Comparison of ENCODE assay signal across 1 cellular context in the genomic region with DNA sequence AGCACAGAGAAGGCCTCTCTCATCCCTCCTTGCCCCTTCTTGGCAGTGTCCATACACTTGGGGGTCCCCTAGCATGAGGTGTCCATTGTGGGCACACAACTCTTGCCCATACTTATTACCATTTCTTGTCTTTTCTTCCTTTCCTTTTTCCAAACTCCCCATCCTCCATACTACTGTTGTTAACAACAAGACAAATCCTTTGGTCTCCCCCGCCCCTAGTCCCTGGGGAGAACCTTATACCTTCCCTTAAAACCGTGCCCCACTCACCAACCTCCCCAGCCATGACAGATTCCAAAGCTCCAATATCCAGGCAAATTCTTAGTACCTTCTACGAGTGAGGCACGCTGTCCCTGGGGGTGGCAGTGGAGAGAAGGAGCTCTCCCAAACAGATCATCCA.
TF ChIP-seq lines count a peak whose summit lies in the region.

No MANE protein-coding gene starts in this region.

TF ChIP-seq in GM12878, 131 proteins besides CTCF, POLR2A, EP300 and RAD21:
- TF ChIP-seq KLF5 (IDR thresholded peaks at IDR 0.05; ENCODE audit: partially characterized antibody) (no peak), JUND (IDR thresholded peaks at IDR 0.05; ENCODE audit: low read depth, low read length) (no peak), RB1 (IDR thresholded peaks at IDR 0.05; ENCODE audit: borderline replicate concordance) (no peak), ZNF622 (IDR thresholded peaks at IDR 0.05) (no peak), GATAD2B (conservative IDR thresholded peaks at IDR 0.05; ENCODE audit: low read depth) (no peak), FOXK2 (IDR thresholded peaks at IDR 0.05) (no peak), BACH1 (IDR thresholded peaks at IDR 0.05; ENCODE audit: borderline replicate concordance) (no peak), SUZ12 (IDR thresholded peaks at IDR 0.05; ENCODE audit: unreplicated experiment) (no peak), CEBPB (IDR thresholded peaks at IDR 0.05; ENCODE audit: borderline replicate concordance in 1 of 2, low read depth in 2 of 2, low read length in 2 of 2) (no peak), NFXL1 (IDR thresholded peaks at IDR 0.05; ENCODE audit: borderline replicate concordance) (no peak), WRNIP1 (IDR thresholded peaks at IDR 0.05; ENCODE audit: borderline replicate concordance, low read depth, low read length) (no peak)
- TF ChIP-seq, protein P1, sequence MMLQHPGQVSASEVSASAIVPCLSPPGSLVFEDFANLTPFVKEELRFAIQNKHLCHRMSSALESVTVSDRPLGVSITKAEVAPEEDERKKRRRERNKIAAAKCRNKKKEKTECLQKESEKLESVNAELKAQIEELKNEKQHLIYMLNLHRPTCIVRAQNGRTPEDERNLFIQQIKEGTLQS (IDR thresholded peaks at IDR 0.05; ENCODE audit: borderline replicate concordance, extremely low read depth, low read depth, low read length), result no peak
- TF ChIP-seq, protein P2, sequence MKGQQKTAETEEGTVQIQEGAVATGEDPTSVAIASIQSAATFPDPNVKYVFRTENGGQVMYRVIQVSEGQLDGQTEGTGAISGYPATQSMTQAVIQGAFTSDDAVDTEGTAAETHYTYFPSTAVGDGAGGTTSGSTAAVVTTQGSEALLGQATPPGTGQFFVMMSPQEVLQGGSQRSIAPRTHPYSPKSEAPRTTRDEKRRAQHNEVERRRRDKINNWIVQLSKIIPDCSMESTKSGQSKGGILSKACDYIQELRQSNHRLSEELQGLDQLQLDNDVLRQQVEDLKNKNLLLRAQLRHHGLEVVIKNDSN (IDR thresholded peaks at IDR 0.05; ENCODE audit: borderline replicate concordance, extremely low read length, insufficient read depth, low read depth, low read length), result no peak
